17 cellular contexts compared by ENCODE assay signal in the genomic region with DNA sequence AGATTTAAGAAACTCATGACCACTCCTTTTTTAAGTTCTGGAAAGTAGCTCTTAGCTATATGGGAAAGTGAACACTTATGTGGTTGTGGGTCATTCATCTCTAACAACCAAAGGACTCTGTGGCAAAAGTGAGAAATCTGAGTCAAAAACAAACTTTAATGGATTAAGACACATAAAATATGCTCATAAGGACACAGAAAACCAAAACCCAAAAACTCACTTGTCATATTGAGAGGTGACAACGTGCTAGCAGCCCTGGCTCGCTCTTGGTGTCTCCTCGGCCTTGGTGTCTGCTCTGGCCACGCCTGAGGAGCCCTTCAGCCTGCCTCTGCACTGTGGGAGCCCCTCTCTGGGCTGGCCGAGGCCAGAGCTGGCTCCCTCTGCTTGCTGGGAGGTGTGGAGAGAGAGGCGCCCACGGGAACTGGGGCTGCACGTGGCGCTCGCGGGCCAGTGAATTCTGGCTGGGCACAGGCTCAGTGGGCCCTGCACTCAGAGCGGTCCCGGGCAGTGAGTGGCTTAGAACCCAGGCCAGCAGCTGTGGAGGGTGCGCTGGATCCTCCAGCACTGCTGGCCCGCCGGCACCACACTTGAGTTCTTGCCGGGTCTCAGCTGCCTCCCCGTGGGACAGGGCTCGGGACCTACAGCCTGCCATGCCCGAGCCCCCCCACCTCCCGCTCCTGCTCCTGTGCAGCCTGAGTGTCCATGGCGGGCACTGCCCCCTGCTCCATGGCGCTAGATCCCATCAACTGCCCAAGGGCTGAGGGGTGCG.
"Had no signal": no experiment of that assay in that cellular context is flagged by ENCODE, and none has a peak within 500 bp of the region (broad histone marks: within the 10 kb centered on the region; RNA-seq: fewer than 3 reads in every experiment).

No MANE protein-coding gene starts in this region.

- DNase-seq: activated CD8-positive, alpha-beta memory T cell treated with anti-CD3 and anti-CD28 coated beads, Interleukin-2, amount 50 U/mL, for 4 hours; activated CD8-positive, alpha-beta T cell treated with anti-CD3 and anti-CD28 coated beads for 36 hours; activated naive CD4-positive, alpha-beta T cell treated with anti-CD3 and anti-CD28 coated beads, Interleukin-2, amount 50 U/mL, for 16 hours; amygdala; brain microvascular endothelial cell; cerebellar nuclear complex; effector memory CD8-positive, alpha-beta T cell; kidney glomerular epithelial cell; small intestine; substantia nigra; T-cell; T1000 had no signal

- H3K36me3 Mint-ChIP-seq: T-cell, type B pancreatic cell had no signal

- H3K27me3 Mint-ChIP-seq: type B pancreatic cell had no signal

- ATAC-seq: activated CD8-positive, alpha-beta T cell treated with anti-CD3 and anti-CD28 coated beads for 36 hours; effector memory CD8-positive, alpha-beta T cell; gastroesophageal sphincter; T-cell had no signal

- H3K4me3 Mint-ChIP-seq: activated CD8-positive, alpha-beta T cell treated with anti-CD3 and anti-CD28 coated beads for 36 hours; activated T-helper 1 cell treated with anti-CD3 and anti-CD28 coated beads, Interleukin-12 subunit alpha, Interleukin-12 subunit beta, Interleukin-2, Interleukin-4 antibody, amounts not matched to agents 30 ng/mL and 10 ng/mL and 1 ng/mL, durations not matched to agents 14 hours and 24 hours and 36 hours; dendritic cell treated with granulocyte-macrophage colony-stimulating factor and Interleukin-4, amounts not matched to agents 40 ng/mL and 50 ng/mL, for 4 days; effector memory CD8-positive, alpha-beta T cell; mesothelial cell of epicardium; T-cell; type B pancreatic cell had no signal

- H3K9me3 Mint-ChIP-seq: activated CD8-positive, alpha-beta T cell treated with anti-CD3 and anti-CD28 coated beads for 36 hours; effector memory CD8-positive, alpha-beta T cell; T-cell had no signal

- H3K27ac Mint-ChIP-seq: activated CD8-positive, alpha-beta T cell treated with anti-CD3 and anti-CD28 coated beads for 36 hours; activated T-helper 1 cell treated with anti-CD3 and anti-CD28 coated beads, Interleukin-12 subunit alpha, Interleukin-12 subunit beta, Interleukin-2, Interleukin-4 antibody, amounts not matched to agents 30 ng/mL and 10 ng/mL and 1 ng/mL, durations not matched to agents 14 hours and 24 hours and 36 hours; dendritic cell treated with granulocyte-macrophage colony-stimulating factor and Interleukin-4, amounts not matched to agents 40 ng/mL and 50 ng/mL, for 4 days; mesothelial cell of epicardium; T-cell; type B pancreatic cell had no signal
